Comparison of ENCODE assay signal across 8 cellular contexts in genomic region chr19:1249990-1250298, GRCh38. TPM values are rescaled to one million over a fixed set of nuclear protein-coding genes. Genes with fewer than 3 reads are reported as not detected.
DNase-seq lines count a peak whose midpoint lies in the region; TF ChIP-seq lines count a peak whose summit lies in the region.

No MANE protein-coding gene starts in this region.

- H2AFZ ChIP-seq in SK-N-SH (ENCODE audit: low read depth) = no peak overlapping the region
- no peak overlapping the region for H2AFZ ChIP-seq in fibroblast of lung (ENCODE audit: low read length)

- H3K4me3 ChIP-seq in GM12864 (ENCODE audit: low read depth, low read length) (peak overlapping the region; percentile 80), SK-N-SH (ENCODE audit: low read depth in 2 of 2, low read length in 1 of 2) (peak overlapping the region; percentile 79 to 86), fibroblast of lung (replicated peaks in 1 of 4; ENCODE audit: control extremely low read depth in 1 of 4, insufficient read depth in 1 of 4, low read depth in 3 of 4, low read length in 4 of 4) (peak overlapping the region; percentile 42 to 92 (median 58)), rectal smooth muscle tissue (ENCODE audit: low read length) (peak overlapping the region; percentile 77)

- no peak for TF ChIP-seq CTCF in GM12864 (IDR thresholded peaks at IDR 0.05; ENCODE audit: low read depth, low read length, missing control alignments)
- no peak for TF ChIP-seq CTCF in SK-N-SH (IDR thresholded peaks at IDR 0.05)
- no peak for TF ChIP-seq CTCF in fibroblast of lung (conservative IDR thresholded peaks at IDR 0.05 in 1 of 2, IDR thresholded peaks at IDR 0.05 in 1 of 2; ENCODE audit: low read depth in 1 of 2, low read length in 2 of 2)

- no peak for TF ChIP-seq RAD21 in SK-N-SH (IDR thresholded peaks at IDR 0.05; ENCODE audit: low read length)

- H4K20me1 ChIP-seq in SK-N-SH (ENCODE audit: insufficient read depth) (peaks cover 30% of the 10 kb centered on the region), fibroblast of lung (ENCODE audit: control insufficient read depth, extremely low read depth, insufficient read depth, low read length) (no peaks in the 10 kb centered on the region)

- POLR2A ChIA-PET in SK-N-SH (lab: Yijun Ruan, JAX) = interaction anchor here (1.5 kb wide), 1 partner anchor 16 kb away, joined by 7 read pairs; no protein-coding TSS in a partner anchor

- peak overlapping the region; percentile 75; the same call in 1 of the 2 replicates for H3K4me2 ChIP-seq in SK-N-SH
- no peak overlapping the region for H3K4me2 ChIP-seq in fibroblast of lung (ENCODE audit: extremely low read depth, insufficient read depth, low read length)

- TF ChIP-seq EP300 in SK-N-SH (IDR thresholded peaks at IDR 0.05; ENCODE audit: borderline replicate concordance in 1 of 2, low read depth in 1 of 2, low read length in 1 of 2) = no peak

- CTCF ChIA-PET in SK-N-SH (lab: Yijun Ruan, JAX) = interaction anchor here (0.6 to 2.5 kb wide), 4 partner anchors 10 to 361 kb away, joined by 3 to 13 read pairs (median 3); no protein-coding TSS in a partner anchor

- H3K9ac ChIP-seq in SK-N-SH (peak overlapping the region; percentile 98), fibroblast of lung (ENCODE audit: insufficient read depth, low read length) (peak overlapping the region; percentile 86), rectal smooth muscle tissue (ENCODE audit: low read length) (peak overlapping the region; percentile 73)

- no peaks in the 10 kb centered on the region for H3K9me3 ChIP-seq in SK-N-SH
- no peaks in the 10 kb centered on the region for H3K9me3 ChIP-seq in fibroblast of lung (ENCODE audit: control insufficient read depth, insufficient read depth, low read depth, low read length)

- H3K36me3 ChIP-seq in SK-N-SH (replicated peaks in 1 of 2; ENCODE audit: control insufficient read depth in 1 of 2, insufficient read depth in 2 of 2, low read length in 1 of 2) = peaks cover 16 to 24% of the 10 kb centered on the region in 2 experiments
- peaks cover 27% of the 10 kb centered on the region for H3K36me3 ChIP-seq in fibroblast of lung (ENCODE audit: control insufficient read depth, insufficient read depth, low read length)
- H3K36me3 ChIP-seq in rectal smooth muscle tissue (ENCODE audit: control insufficient read depth, insufficient read depth, low read length) = peaks cover 13% of the 10 kb centered on the region

- DNase-seq in GM12864 (ENCODE audit: low read depth) = no peak
- DNase-seq in SK-N-SH = no peak
- no peak for DNase-seq in fibroblast of lung (ENCODE audit: low read depth in 2 of 2)
- DNase-seq in effector CD4-positive, alpha-beta T cell = no peak
- no peak for DNase-seq in SW 1271 (lab: John Stamatoyannopoulos, UW)
- DNase-seq in activated CD8-positive, alpha-beta memory T cell treated with anti-CD3 and anti-CD28 coated beads for 24 hours = no peak
- DNase-seq in middle frontal gyrus (ENCODE audit: extremely low spot score, low spot score) = no peak

- H3F3A ChIP-seq in SK-N-SH (replicated peaks; ENCODE audit: insufficient read depth) = peaks cover 38% of the 10 kb centered on the region

- H3K27me3 ChIP-seq in SK-N-SH (ENCODE audit: insufficient read depth) = no peaks in the 10 kb centered on the region
- no peaks in the 10 kb centered on the region for H3K27me3 ChIP-seq in fibroblast of lung (ENCODE audit: control insufficient read depth, insufficient read depth, low read length)
- no peaks in the 10 kb centered on the region for H3K27me3 ChIP-seq in rectal smooth muscle tissue (ENCODE audit: control insufficient read depth, insufficient read depth, low read length)

- WGBS in SK-N-SH (ENCODE audit: low lambda C conversion rate) = no CpG with 5 or more reads among the region's 45 CpGs

- peak overlapping the region; percentile 75 to 95 for H3K27ac ChIP-seq in SK-N-SH (ENCODE audit: low read depth in 2 of 2, low read length in 1 of 2)
- peak overlapping the region; percentile 97 for H3K27ac ChIP-seq in fibroblast of lung (ENCODE audit: insufficient read depth, low read length)
- peak overlapping the region; percentile 100 for H3K27ac ChIP-seq in rectal smooth muscle tissue (ENCODE audit: low read depth, low read length)

- H3K79me2 ChIP-seq in SK-N-SH (ENCODE audit: insufficient read depth) = peaks cover 59% of the 10 kb centered on the region
- peaks cover 51% of the 10 kb centered on the region for H3K79me2 ChIP-seq in fibroblast of lung (ENCODE audit: control insufficient read depth, insufficient read depth, low read length)

- no peaks in the 10 kb centered on the region for H3K9me2 ChIP-seq in SK-N-SH

- peaks cover 16 to 37% of the 10 kb centered on the region in 2 experiments; a peak in 3 of 4 replicates for H3K4me1 ChIP-seq in SK-N-SH (ENCODE audit: control insufficient read depth in 1 of 2, insufficient read depth in 2 of 2, low read depth in 1 of 2, low read length in 1 of 2)
- peaks cover 24% of the 10 kb centered on the region for H3K4me1 ChIP-seq in fibroblast of lung (ENCODE audit: control insufficient read depth, extremely low read depth, insufficient read depth, low read length)
- H3K4me1 ChIP-seq in rectal smooth muscle tissue (ENCODE audit: control insufficient read depth, insufficient read depth, low read length) = peaks cover 31% of the 10 kb centered on the region

TF ChIP-seq in SK-N-SH, 30 proteins besides CTCF, POLR2A, EP300 and RAD21 (continues in another document):
- no peak for TF ChIP-seq MXI1 (IDR thresholded peaks at IDR 0.05; ENCODE audit: low read depth, low read length)
- no peak for TF ChIP-seq ELF1 (IDR thresholded peaks at IDR 0.05)
- TF ChIP-seq EZH2phosphoT487 (IDR thresholded peaks at IDR 0.05; ENCODE audit: borderline replicate concordance, low read depth) = no peak
- TF ChIP-seq, protein P1, sequence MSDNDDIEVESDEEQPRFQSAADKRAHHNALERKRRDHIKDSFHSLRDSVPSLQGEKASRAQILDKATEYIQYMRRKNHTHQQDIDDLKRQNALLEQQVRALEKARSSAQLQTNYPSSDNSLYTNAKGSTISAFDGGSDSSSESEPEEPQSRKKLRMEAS (IDR thresholded peaks at IDR 0.05; ENCODE audit: low read depth) = no peak
- TF ChIP-seq SMC3 (IDR thresholded peaks at IDR 0.05; ENCODE audit: low read depth, low read length) = no peak
- TF ChIP-seq MEF2A (IDR thresholded peaks at IDR 0.05; ENCODE audit: borderline replicate concordance, low read depth) = no peak
- no peak for TF ChIP-seq TAF1 (IDR thresholded peaks at IDR 0.05; ENCODE audit: borderline replicate concordance, low read depth, low read length)
- no peak for TF ChIP-seq GABPA (IDR thresholded peaks at IDR 0.05; ENCODE audit: low read depth)
- TF ChIP-seq SIN3A (IDR thresholded peaks at IDR 0.05; ENCODE audit: borderline replicate concordance, low read depth, low read length) = no peak
- no peak for TF ChIP-seq NFIC (IDR thresholded peaks at IDR 0.05; ENCODE audit: borderline replicate concordance)
- TF ChIP-seq CHD2 (IDR thresholded peaks at IDR 0.05; ENCODE audit: low read length, partially characterized antibody) = no peak
- TF ChIP-seq FOXJ3 (CRISPR knock-in tag; IDR thresholded peaks at IDR 0.05) = no peak
- no peak for TF ChIP-seq JUND (IDR thresholded peaks at IDR 0.05)
- TF ChIP-seq TEAD4 (IDR thresholded peaks at IDR 0.05; ENCODE audit: borderline replicate concordance, insufficient read depth) = no peak
- TF ChIP-seq POLR2AphosphoS5 (IDR thresholded peaks at IDR 0.05; ENCODE audit: low read depth, low read length) = no peak
- TF ChIP-seq RCOR1 (IDR thresholded peaks at IDR 0.05; ENCODE audit: low read length) = no peak

RNA-seq across cellular contexts. Expression of gene MIDN, which starts 1.6 kb away (rescaled TPM):
- polyA plus RNA-seq in SK-N-SH (2012; rRNA removed) (8.2 and 13.9 TPM in 2 replicates), fibroblast of lung (12.0 and 18.0 TPM in 2 replicates)
- polyA plus RNA-seq in SK-N-SH (2012; cell fraction: cytosol; rRNA removed) = 6.8 and 9.9 TPM in 2 replicates
- 53.9 and 79.1 TPM in 2 replicates for polyA plus RNA-seq in SK-N-SH (2012; cell fraction: nucleus; rRNA removed)
- 13.6 and 18.8 TPM in 2 replicates for total RNA-seq in fibroblast of lung
- polyA plus RNA-seq in fibroblast of lung (2012) = 30.3 and 40.2 TPM in 2 replicates
- 27.6 and 36.6 TPM in 2 replicates for polyA minus RNA-seq in fibroblast of lung (ENCODE audit: low replicate concordance)

RNA-seq across cellular contexts. Expression of gene ATP5F1D, which starts 8.4 kb away (rescaled TPM):
- polyA plus RNA-seq in SK-N-SH (2012; rRNA removed) = 133 and 226 TPM in 2 replicates
- polyA plus RNA-seq in SK-N-SH (2012; cell fraction: cytosol; rRNA removed) = 114 and 155 TPM in 2 replicates
- polyA plus RNA-seq in SK-N-SH (2012; cell fraction: nucleus; rRNA removed) = 81.6 and 162 TPM in 2 replicates
- 13.4 and 20.5 TPM in 2 replicates for total RNA-seq in fibroblast of lung
- 53.8 and 79.8 TPM in 2 replicates for polyA plus RNA-seq in fibroblast of lung
- 174 and 278 TPM in 2 replicates for polyA plus RNA-seq in fibroblast of lung (2012)
- polyA minus RNA-seq in fibroblast of lung (ENCODE audit: low replicate concordance) = 23.2 and 31.0 TPM in 2 replicates

RNA-seq across cellular contexts. Expression of gene CBARP, which starts 12.1 kb away (rescaled TPM):
- 4.8 and 5.1 TPM in 2 replicates for polyA plus RNA-seq in SK-N-SH (2012; rRNA removed)
- 1.6 and 3.5 TPM in 2 replicates for polyA plus RNA-seq in SK-N-SH (2012; cell fraction: cytosol; rRNA removed)
- 25.2 and 37.7 TPM in 2 replicates for polyA plus RNA-seq in SK-N-SH (2012; cell fraction: nucleus; rRNA removed)
- 1.5 TPM in 2 replicates for total RNA-seq in fibroblast of lung
- 0.31 and 1.0 TPM in 2 replicates for polyA plus RNA-seq in fibroblast of lung
- polyA plus RNA-seq in fibroblast of lung (2012) = 2.1 and 5.0 TPM in 2 replicates
- polyA minus RNA-seq in fibroblast of lung (ENCODE audit: low replicate concordance) = 0.94 and 3.6 TPM in 2 replicates

RNA-seq across cellular contexts. Expression of gene CIRBP, which starts 19.2 kb away (rescaled TPM):
- polyA plus RNA-seq in SK-N-SH (2012; rRNA removed) (762 and 857 TPM in 2 replicates), fibroblast of lung (260 and 298 TPM in 2 replicates)
- 628 and 677 TPM in 2 replicates for polyA plus RNA-seq in SK-N-SH (2012; cell fraction: cytosol; rRNA removed)
- 2,521 and 3,638 TPM in 2 replicates for polyA plus RNA-seq in SK-N-SH (2012; cell fraction: nucleus; rRNA removed)
- 104 and 110 TPM in 2 replicates for total RNA-seq in fibroblast of lung
- polyA plus RNA-seq in fibroblast of lung (2012) = 315 and 327 TPM in 2 replicates
- polyA minus RNA-seq in fibroblast of lung (ENCODE audit: low replicate concordance) = 45.9 and 74.1 TPM in 2 replicates

RNA-seq across cellular contexts. Expression of gene FAM174C, which starts 25.4 kb away (rescaled TPM):
- polyA plus RNA-seq in SK-N-SH (2012; rRNA removed) (53.5 and 78.0 TPM in 2 replicates), fibroblast of lung (16.1 and 23.7 TPM in 2 replicates)
- polyA plus RNA-seq in SK-N-SH (2012; cell fraction: cytosol; rRNA removed) = 35.5 and 51.2 TPM in 2 replicates
- polyA plus RNA-seq in SK-N-SH (2012; cell fraction: nucleus; rRNA removed) = 76.2 and 162 TPM in 2 replicates
- total RNA-seq in fibroblast of lung = 22.5 and 24.7 TPM in 2 replicates
- 34.6 and 64.3 TPM in 2 replicates for polyA plus RNA-seq in fibroblast of lung (2012)
- polyA minus RNA-seq in fibroblast of lung (ENCODE audit: low replicate concordance) = 12.0 and 14.1 TPM in 2 replicates
